2 cellular contexts compared by ENCODE assay signal in the genomic region with DNA sequence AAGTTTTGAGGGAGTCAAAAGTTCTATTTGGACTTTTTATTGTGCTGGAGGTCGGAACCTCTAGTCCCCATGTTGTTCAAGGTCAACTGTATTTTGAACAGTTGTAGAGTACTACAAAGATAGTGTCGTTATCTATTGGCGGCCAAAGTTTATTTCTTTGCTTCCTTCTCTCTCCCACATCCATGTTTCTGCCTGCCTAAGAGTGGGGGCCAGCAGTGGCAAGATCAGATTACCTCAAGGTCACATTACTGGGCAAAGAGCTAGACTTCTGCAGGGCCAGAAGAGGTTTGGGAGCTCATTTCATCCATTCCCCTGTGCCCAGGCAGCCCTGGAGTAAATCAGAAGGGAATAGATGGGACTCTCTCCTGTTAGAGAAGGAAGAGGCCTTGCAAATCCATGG.
A peak's percentile ranks its signal among the peaks of the same experiment; 100 is the strongest.
TF ChIP-seq lines count a peak whose summit lies in the region.

No MANE protein-coding gene starts in this region.

TF ChIP-seq in K562, 482 proteins besides CTCF, POLR2A, EP300 and RAD21 (continued from another document and continues in another):
- TF ChIP-seq, protein P1, sequence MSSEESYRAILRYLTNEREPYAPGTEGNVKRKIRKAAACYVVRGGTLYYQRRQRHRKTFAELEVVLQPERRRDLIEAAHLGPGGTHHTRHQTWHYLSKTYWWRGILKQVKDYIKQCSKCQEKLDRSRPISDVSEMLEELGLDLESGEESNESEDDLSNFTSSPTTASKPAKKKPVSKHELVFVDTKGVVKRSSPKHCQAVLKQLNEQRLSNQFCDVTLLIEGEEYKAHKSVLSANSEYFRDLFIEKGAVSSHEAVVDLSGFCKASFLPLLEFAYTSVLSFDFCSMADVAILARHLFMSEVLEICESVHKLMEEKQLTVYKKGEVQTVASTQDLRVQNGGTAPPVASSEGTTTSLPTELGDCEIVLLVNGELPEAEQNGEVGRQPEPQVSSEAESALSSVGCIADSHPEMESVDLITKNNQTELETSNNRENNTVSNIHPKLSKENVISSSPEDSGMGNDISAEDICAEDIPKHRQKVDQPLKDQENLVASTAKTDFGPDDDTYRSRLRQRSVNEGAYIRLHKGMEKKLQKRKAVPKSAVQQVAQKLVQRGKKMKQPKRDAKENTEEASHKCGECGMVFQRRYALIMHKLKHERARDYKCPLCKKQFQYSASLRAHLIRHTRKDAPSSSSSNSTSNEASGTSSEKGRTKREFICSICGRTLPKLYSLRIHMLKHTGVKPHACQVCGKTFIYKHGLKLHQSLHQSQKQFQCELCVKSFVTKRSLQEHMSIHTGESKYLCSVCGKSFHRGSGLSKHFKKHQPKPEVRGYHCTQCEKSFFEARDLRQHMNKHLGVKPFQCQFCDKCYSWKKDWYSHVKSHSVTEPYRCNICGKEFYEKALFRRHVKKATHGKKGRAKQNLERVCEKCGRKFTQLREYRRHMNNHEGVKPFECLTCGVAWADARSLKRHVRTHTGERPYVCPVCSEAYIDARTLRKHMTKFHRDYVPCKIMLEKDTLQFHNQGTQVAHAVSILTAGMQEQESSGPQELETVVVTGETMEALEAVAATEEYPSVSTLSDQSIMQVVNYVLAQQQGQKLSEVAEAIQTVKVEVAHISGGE (CRISPR knock-in tag; IDR thresholded peaks at IDR 0.05): 0 out of 6 replicates have a peak, but pooled peaks of 1 of the 3 experiments have one; percentile 13
- TF ChIP-seq RCOR1 (IDR thresholded peaks at IDR 0.05; ENCODE audit: borderline replicate concordance in 1 of 2, low read depth in 2 of 2, low read length in 2 of 2) (peak in 1 of 2 experiments; percentile 19; a peak in 1 of 4 replicates), CBFA2T2 (conservative IDR thresholded peaks at IDR 0.05) (0 out of 2 replicates have a peak, but pooled peaks have one; percentile 12), MECOM (CRISPR knock-in tag; IDR thresholded peaks at IDR 0.05) (no peak), KLF6 (CRISPR knock-in tag; IDR thresholded peaks at IDR 0.05; ENCODE audit: borderline replicate concordance) (no peak), KDM4B (IDR thresholded peaks at IDR 0.05; ENCODE audit: borderline replicate concordance in 2 of 2, low read depth in 1 of 2) (no peak), FOXM1 (IDR thresholded peaks at IDR 0.05; ENCODE audit: low read depth) (no peak), FOXM1 (CRISPR knock-in tag; IDR thresholded peaks at IDR 0.05; ENCODE audit: low read depth) (no peak), KAT8 (IDR thresholded peaks at IDR 0.05; ENCODE audit: low read depth) (no peak), ZBTB17 (CRISPR knock-in tag; IDR thresholded peaks at IDR 0.05) (0 out of 2 replicates have a peak, but pooled peaks have one; percentile 49), PRMT5 (CRISPR knock-in tag; IDR thresholded peaks at IDR 0.05) (no peak), ZNF224 (CRISPR knock-in tag; IDR thresholded peaks at IDR 0.05) (no peak), ILF3 (IDR thresholded peaks at IDR 0.05; ENCODE audit: borderline replicate concordance) (no peak), SAFB (IDR thresholded peaks at IDR 0.05; ENCODE audit: borderline replicate concordance, low read depth, low read length) (no peak), STAT5A (IDR thresholded peaks at IDR 0.05; ENCODE audit: borderline replicate concordance, low read length) (no peak), NCOR1 (IDR thresholded peaks at IDR 0.05) (peak; percentile 28; the same call in 1 of the 2 replicates), ETV1 (tag; conservative IDR thresholded peaks at IDR 0.05; ENCODE audit: low read depth) (no peak), ZNF239 (CRISPR knock-in tag; IDR thresholded peaks at IDR 0.05) (peak; percentile 5; the same call in 1 of the 2 replicates), SMAD3 (CRISPR knock-in tag; conservative IDR thresholded peaks at IDR 0.05) (no peak), NR2C1 (IDR thresholded peaks at IDR 0.05) (0 out of 2 replicates have a peak, but pooled peaks have one; percentile 20), NR2C1 (tag; IDR thresholded peaks at IDR 0.05) (no peak), STAT5B (CRISPR knock-in tag; IDR thresholded peaks at IDR 0.05) (no peak), ZNF707 (CRISPR knock-in tag; conservative IDR thresholded peaks at IDR 0.05) (no peak), CBFA2T3 (IDR thresholded peaks at IDR 0.05) (peak; percentile 37), FOXJ2 (tag; IDR thresholded peaks at IDR 0.05) (peak; percentile 61; the same call in 1 of the 2 replicates), ESRRA (IDR thresholded peaks at IDR 0.05; ENCODE audit: borderline replicate concordance, low read depth) (peak; percentile 94)
- TF ChIP-seq, protein P2, sequence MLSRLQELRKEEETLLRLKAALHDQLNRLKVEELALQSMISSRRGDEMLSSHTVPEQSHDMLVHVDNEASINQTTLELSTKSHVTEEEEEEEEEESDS (CRISPR knock-in tag; IDR thresholded peaks at IDR 0.05): no peak
- TF ChIP-seq, protein P3, sequence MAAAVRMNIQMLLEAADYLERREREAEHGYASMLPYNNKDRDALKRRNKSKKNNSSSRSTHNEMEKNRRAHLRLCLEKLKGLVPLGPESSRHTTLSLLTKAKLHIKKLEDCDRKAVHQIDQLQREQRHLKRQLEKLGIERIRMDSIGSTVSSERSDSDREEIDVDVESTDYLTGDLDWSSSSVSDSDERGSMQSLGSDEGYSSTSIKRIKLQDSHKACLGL (CRISPR knock-in tag; IDR thresholded peaks at IDR 0.05; ENCODE audit: borderline replicate concordance, poor library complexity, severe bottlenecking): no peak
- TF ChIP-seq, protein P4, sequence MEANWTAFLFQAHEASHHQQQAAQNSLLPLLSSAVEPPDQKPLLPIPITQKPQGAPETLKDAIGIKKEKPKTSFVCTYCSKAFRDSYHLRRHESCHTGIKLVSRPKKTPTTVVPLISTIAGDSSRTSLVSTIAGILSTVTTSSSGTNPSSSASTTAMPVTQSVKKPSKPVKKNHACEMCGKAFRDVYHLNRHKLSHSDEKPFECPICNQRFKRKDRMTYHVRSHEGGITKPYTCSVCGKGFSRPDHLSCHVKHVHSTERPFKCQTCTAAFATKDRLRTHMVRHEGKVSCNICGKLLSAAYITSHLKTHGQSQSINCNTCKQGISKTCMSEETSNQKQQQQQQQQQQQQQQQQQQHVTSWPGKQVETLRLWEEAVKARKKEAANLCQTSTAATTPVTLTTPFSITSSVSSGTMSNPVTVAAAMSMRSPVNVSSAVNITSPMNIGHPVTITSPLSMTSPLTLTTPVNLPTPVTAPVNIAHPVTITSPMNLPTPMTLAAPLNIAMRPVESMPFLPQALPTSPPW (CRISPR knock-in tag; IDR thresholded peaks at IDR 0.05): 0 out of 2 replicates have a peak, but pooled peaks have one; percentile 32

TF ChIP-seq in HepG2, 621 proteins besides CTCF, POLR2A, EP300 and RAD21 (continued from another document and continues in another):
- 0 out of 2 replicates have a peak, but pooled peaks have one; percentile 31 for TF ChIP-seq ISL2 (CRISPR knock-in tag; IDR thresholded peaks at IDR 0.05)
- TF ChIP-seq FOSL1 (CRISPR knock-in tag; IDR thresholded peaks at IDR 0.05; ENCODE audit: borderline replicate concordance): no peak
- TF ChIP-seq FOXJ3 (CRISPR knock-in tag; IDR thresholded peaks at IDR 0.05; ENCODE audit: borderline replicate concordance): peak; percentile 52; the same call in 1 of the 2 replicates
- no peak for TF ChIP-seq SOX6 (IDR thresholded peaks at IDR 0.05)
- TF ChIP-seq SOX6 (CRISPR knock-in tag; IDR thresholded peaks at IDR 0.05): peak; percentile 58
- peak; percentile 71; the same call in 1 of the 2 replicates for TF ChIP-seq HNF4A (CRISPR knock-in tag; IDR thresholded peaks at IDR 0.05)
- TF ChIP-seq ZNF792 (CRISPR knock-in tag; IDR thresholded peaks at IDR 0.05): no peak
- TF ChIP-seq, protein P5, sequence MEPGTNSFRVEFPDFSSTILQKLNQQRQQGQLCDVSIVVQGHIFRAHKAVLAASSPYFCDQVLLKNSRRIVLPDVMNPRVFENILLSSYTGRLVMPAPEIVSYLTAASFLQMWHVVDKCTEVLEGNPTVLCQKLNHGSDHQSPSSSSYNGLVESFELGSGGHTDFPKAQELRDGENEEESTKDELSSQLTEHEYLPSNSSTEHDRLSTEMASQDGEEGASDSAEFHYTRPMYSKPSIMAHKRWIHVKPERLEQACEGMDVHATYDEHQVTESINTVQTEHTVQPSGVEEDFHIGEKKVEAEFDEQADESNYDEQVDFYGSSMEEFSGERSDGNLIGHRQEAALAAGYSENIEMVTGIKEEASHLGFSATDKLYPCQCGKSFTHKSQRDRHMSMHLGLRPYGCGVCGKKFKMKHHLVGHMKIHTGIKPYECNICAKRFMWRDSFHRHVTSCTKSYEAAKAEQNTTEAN (CRISPR knock-in tag; conservative IDR thresholded peaks at IDR 0.05): no peak
- TF ChIP-seq ATRX (CRISPR knock-in tag; IDR thresholded peaks at IDR 0.05; ENCODE audit: borderline replicate concordance): no peak
- TF ChIP-seq CREM (IDR thresholded peaks at IDR 0.05): 0 out of 2 replicates have a peak, but pooled peaks have one; percentile 24
- no peak for TF ChIP-seq CREM (CRISPR knock-in tag; IDR thresholded peaks at IDR 0.05)
- no peak for TF ChIP-seq SMC3 (IDR thresholded peaks at IDR 0.05; ENCODE audit: low read length)
- TF ChIP-seq, protein P6, sequence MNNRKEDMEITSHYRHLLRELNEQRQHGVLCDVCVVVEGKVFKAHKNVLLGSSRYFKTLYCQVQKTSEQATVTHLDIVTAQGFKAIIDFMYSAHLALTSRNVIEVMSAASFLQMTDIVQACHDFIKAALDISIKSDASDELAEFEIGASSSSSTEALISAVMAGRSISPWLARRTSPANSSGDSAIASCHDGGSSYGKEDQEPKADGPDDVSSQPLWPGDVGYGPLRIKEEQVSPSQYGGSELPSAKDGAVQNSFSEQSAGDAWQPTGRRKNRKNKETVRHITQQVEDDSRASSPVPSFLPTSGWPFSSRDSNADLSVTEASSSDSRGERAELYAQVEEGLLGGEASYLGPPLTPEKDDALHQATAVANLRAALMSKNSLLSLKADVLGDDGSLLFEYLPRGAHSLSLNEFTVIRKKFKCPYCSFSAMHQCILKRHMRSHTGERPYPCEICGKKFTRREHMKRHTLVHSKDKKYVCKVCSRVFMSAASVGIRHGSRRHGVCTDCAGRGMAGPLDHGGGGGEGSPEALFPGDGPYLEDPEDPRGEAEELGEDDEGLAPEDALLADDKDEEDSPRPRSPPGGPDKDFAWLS (CRISPR knock-in tag; IDR thresholded peaks at IDR 0.05; ENCODE audit: borderline replicate concordance): no peak
- 0 out of 2 replicates have a peak, but pooled peaks have one; percentile 0 for TF ChIP-seq ZFX (CRISPR knock-in tag; IDR thresholded peaks at IDR 0.05; ENCODE audit: low read depth)
- no peak for TF ChIP-seq SP1 (IDR thresholded peaks at IDR 0.05)
- TF ChIP-seq SP1 (CRISPR knock-in tag; IDR thresholded peaks at IDR 0.05): no peak
- peak; percentile 94 for TF ChIP-seq RBM22 (optimal IDR thresholded peaks at IDR 0.05; ENCODE audit: low read length)
- no peak for TF ChIP-seq TOE1 (CRISPR knock-in tag; IDR thresholded peaks at IDR 0.05)
- no peak for TF ChIP-seq HMG20A (CRISPR knock-in tag; IDR thresholded peaks at IDR 0.05; ENCODE audit: borderline replicate concordance)
- TF ChIP-seq, protein P7, sequence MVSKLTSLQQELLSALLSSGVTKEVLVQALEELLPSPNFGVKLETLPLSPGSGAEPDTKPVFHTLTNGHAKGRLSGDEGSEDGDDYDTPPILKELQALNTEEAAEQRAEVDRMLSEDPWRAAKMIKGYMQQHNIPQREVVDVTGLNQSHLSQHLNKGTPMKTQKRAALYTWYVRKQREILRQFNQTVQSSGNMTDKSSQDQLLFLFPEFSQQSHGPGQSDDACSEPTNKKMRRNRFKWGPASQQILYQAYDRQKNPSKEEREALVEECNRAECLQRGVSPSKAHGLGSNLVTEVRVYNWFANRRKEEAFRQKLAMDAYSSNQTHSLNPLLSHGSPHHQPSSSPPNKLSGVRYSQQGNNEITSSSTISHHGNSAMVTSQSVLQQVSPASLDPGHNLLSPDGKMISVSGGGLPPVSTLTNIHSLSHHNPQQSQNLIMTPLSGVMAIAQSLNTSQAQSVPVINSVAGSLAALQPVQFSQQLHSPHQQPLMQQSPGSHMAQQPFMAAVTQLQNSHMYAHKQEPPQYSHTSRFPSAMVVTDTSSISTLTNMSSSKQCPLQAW (CRISPR knock-in tag; IDR thresholded peaks at IDR 0.05): peak; percentile 54; the same call in 1 of the 2 replicates
- peak; percentile 46 for TF ChIP-seq MED1 (CRISPR knock-in tag; IDR thresholded peaks at IDR 0.05)
- no peak for TF ChIP-seq KAT8 (CRISPR knock-in tag; IDR thresholded peaks at IDR 0.05)
- TF ChIP-seq, protein P8, sequence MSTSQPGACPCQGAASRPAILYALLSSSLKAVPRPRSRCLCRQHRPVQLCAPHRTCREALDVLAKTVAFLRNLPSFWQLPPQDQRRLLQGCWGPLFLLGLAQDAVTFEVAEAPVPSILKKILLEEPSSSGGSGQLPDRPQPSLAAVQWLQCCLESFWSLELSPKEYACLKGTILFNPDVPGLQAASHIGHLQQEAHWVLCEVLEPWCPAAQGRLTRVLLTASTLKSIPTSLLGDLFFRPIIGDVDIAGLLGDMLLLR (CRISPR knock-in tag; IDR thresholded peaks at IDR 0.05): no peak
- 0 out of 2 replicates have a peak, but pooled peaks have one; percentile 33 for TF ChIP-seq ESRRA (CRISPR knock-in tag; IDR thresholded peaks at IDR 0.05; ENCODE audit: low read depth)
- peak; percentile 85; the same call in 1 of the 2 replicates for TF ChIP-seq PAF1 (CRISPR knock-in tag; IDR thresholded peaks at IDR 0.05)
- no peak for TF ChIP-seq ZNF724P (CRISPR knock-in tag; IDR thresholded peaks at IDR 0.05; ENCODE audit: borderline replicate concordance)
- TF ChIP-seq CREB1 (IDR thresholded peaks at IDR 0.05): no peak
- peak; percentile 42; the same call in 1 of the 2 replicates for TF ChIP-seq CREB1 (CRISPR knock-in tag; IDR thresholded peaks at IDR 0.05)
- 0 out of 2 replicates have a peak, but pooled peaks have one; percentile 31 for TF ChIP-seq ZMYM4 (CRISPR knock-in tag; IDR thresholded peaks at IDR 0.05)
- TF ChIP-seq GATAD2A (CRISPR knock-in tag; IDR thresholded peaks at IDR 0.05): peak; percentile 67
- peak; percentile 70; the same call in 1 of the 2 replicates for TF ChIP-seq SIX1 (CRISPR knock-in tag; IDR thresholded peaks at IDR 0.05; ENCODE audit: borderline replicate concordance)
